8 cellular contexts compared by ENCODE assay signal in genomic region chr19:12162513-12162881, GRCh38. TPM values are rescaled to one million over a fixed set of nuclear protein-coding genes. Genes with fewer than 3 reads are reported as not detected.
DNase-seq lines count a peak whose midpoint lies in the region; ATAC-seq and TF ChIP-seq lines count a peak whose summit lies in the region.

No MANE protein-coding gene starts in this region.

- H3K4me3 Mint-ChIP-seq in Caco-2 (ENCODE audit: unreplicated experiment) (peak overlapping the region; percentile 79), neural progenitor cell (peak overlapping the region; percentile 93)

- DNase-seq in Caco-2 (no peak), coronary artery (ENCODE audit: low spot score) (no peak), neural progenitor cell (ENCODE audit: low spot score) (no peak), ACHN (no peak), NCI-H146 treated with DMSO at 0.1 percent for 48 hours (lab: John Stamatoyannopoulos, UW; ENCODE audit: unreplicated experiment) (no peak)

- H3K9me3 Mint-ChIP-seq in Caco-2 (ENCODE audit: unreplicated experiment) (no peaks in the 10 kb centered on the region), neural progenitor cell (peaks cover 32% of the 10 kb centered on the region)

- H3K27ac ChIP-seq in HUES64 (ENCODE audit: low read depth, low read length): no peak overlapping the region
- peak overlapping the region; percentile 94 to 98 for H3K27ac ChIP-seq in coronary artery
- no peak overlapping the region for H3K27ac ChIP-seq in neural progenitor cell

- in situ Hi-C loops in ACHN (cut with HindIII; ENCODE audit: low pct_ligation_motif_present, low pct_unique_long_range_greater_than_20kb, low sequenced_read_pairs): no loop called here

- H3K79me2 ChIP-seq in neural progenitor cell (ENCODE audit: low read depth): peaks cover 44% of the 10 kb centered on the region

- peaks cover 5% of the 10 kb centered on the region for H3F3A ChIP-seq in neural progenitor cell (ENCODE audit: low read depth)

- H3K36me3 Mint-ChIP-seq in Caco-2 (ENCODE audit: insufficient read depth, unreplicated experiment) (peaks cover 12% of the 10 kb centered on the region), neural progenitor cell (peaks cover 25% of the 10 kb centered on the region)

- H3K27me3 ChIP-seq in Caco-2 (replicated peaks; ENCODE audit: control insufficient read depth, insufficient read depth, low read length) (no peaks in the 10 kb centered on the region), HUES64 (ENCODE audit: insufficient read depth, low read length) (no peaks in the 10 kb centered on the region), neural progenitor cell (no peaks in the 10 kb centered on the region)

- H3K36me3 ChIP-seq in Caco-2 (ENCODE audit: control insufficient read depth, insufficient read depth, low read length) (no peaks in the 10 kb centered on the region), HUES64 (ENCODE audit: insufficient read depth, low read length) (peaks cover 7% of the 10 kb centered on the region; the same call in 1 of the 2 replicates), neural progenitor cell (no peaks in the 10 kb centered on the region)

- H3K27me3 Mint-ChIP-seq in Caco-2 (ENCODE audit: insufficient read depth, unreplicated experiment): no peaks in the 10 kb centered on the region
- peaks cover 3% of the 10 kb centered on the region for H3K27me3 Mint-ChIP-seq in neural progenitor cell (ENCODE audit: insufficient read depth, low read depth)

- intact Hi-C loops in Caco-2 (cut with micrococcal nuclease; ENCODE audit: unreplicated experiment): no loop called here

- POLR2A ChIA-PET in Caco-2 (lab: Charles Lee): interaction anchor here (0.6 to 1.1 kb wide), 4 partner anchors 22 to 333 kb away, joined by 3 to 4 read pairs (median 4); partner anchors contain the start of gene ZNF20

- H3K4me1 ChIP-seq in Caco-2 (no peaks in the 10 kb centered on the region), HUES64 (ENCODE audit: insufficient read depth, low read length) (no peaks in the 10 kb centered on the region), neural progenitor cell (peaks cover 5% of the 10 kb centered on the region)

- no peak for ATAC-seq in GM21723 (IDR thresholded peaks at IDR 0.05; ENCODE audit: unreplicated experiment)
- no peak for ATAC-seq in HG03095 (IDR thresholded peaks at IDR 0.05; ENCODE audit: unreplicated experiment)

- H3K9ac ChIP-seq in HUES64 (ENCODE audit: low read depth, low read length) (no peak overlapping the region), neural progenitor cell (no peak overlapping the region)

- no peaks in the 10 kb centered on the region for H3K9me3 ChIP-seq in Caco-2
- no peaks in the 10 kb centered on the region for H3K9me3 ChIP-seq in HUES64 (ENCODE audit: insufficient read depth, low read depth, low read length)
- no peaks in the 10 kb centered on the region for H3K9me3 ChIP-seq in neural progenitor cell (ENCODE audit: low read depth)

- H3K4me1 Mint-ChIP-seq in Caco-2 (ENCODE audit: low read depth, unreplicated experiment): no peaks in the 10 kb centered on the region
- H3K4me1 Mint-ChIP-seq in neural progenitor cell: peaks cover 11% of the 10 kb centered on the region

- peak overlapping the region; percentile 82 for H3K4me3 ChIP-seq in Caco-2 (ENCODE audit: low read depth, low read length)
- H3K4me3 ChIP-seq in HUES64 (ENCODE audit: low read length): peak overlapping the region; percentile 96
- H3K4me3 ChIP-seq in coronary artery: peak overlapping the region; percentile 88
- peak overlapping the region; percentile 85 for H3K4me3 ChIP-seq in neural progenitor cell

- H3K4me2 ChIP-seq in neural progenitor cell: peak overlapping the region; percentile 95

- WGBS in HUES64: 39% methylated on average over 7 of the region's 8 CpGs

- CTCF ChIA-PET in Caco-2 (lab: Charles Lee): interaction anchor here (0.8 to 0.9 kb wide), 2 partner anchors 203 to 365 kb away, joined by 3 read pairs; partner anchors contain the start of gene ZNF442

- BruUV-seq in Caco-2 (replicated peaks; lab: Mats Ljungman, UMichigan): no TSS peak

- peaks cover 8% of the 10 kb centered on the region for H4K20me1 ChIP-seq in neural progenitor cell (ENCODE audit: low read depth)

- peak overlapping the region; percentile 72 for H3K27ac Mint-ChIP-seq in Caco-2 (ENCODE audit: unreplicated experiment)
- H3K27ac Mint-ChIP-seq in neural progenitor cell: no peak overlapping the region

- TF ChIP-seq CTCF in Caco-2 (IDR thresholded peaks at IDR 0.05; ENCODE audit: insufficient read depth in 1 of 2, low read depth in 1 of 2, low read length in 1 of 2, severe bottlenecking in 1 of 2, unreplicated experiment in 1 of 2): no peak
- no peak for TF ChIP-seq CTCF in coronary artery (IDR thresholded peaks at IDR 0.05)
- no peak for TF ChIP-seq CTCF in neural progenitor cell (IDR thresholded peaks at IDR 0.05)

- H2AFZ ChIP-seq in neural progenitor cell (replicated peaks): peak overlapping the region; percentile 54

RNA-seq across cellular contexts. Expression of gene ZNF136, which starts 0.4 kb away (rescaled TPM):
- total RNA-seq in Caco-2 (2022) (3.6 and 5.6 TPM in 2 replicates), neural progenitor cell (ENCODE audit: low replicate concordance) (16.7 and 17.8 TPM in 2 replicates)
- 5.9 TPM for polyA plus RNA-seq in HUES64 (2013, experiment 1 of 2)
- polyA plus RNA-seq in HUES64 (2013, experiment 2 of 2): 7.2 TPM

RNA-seq across cellular contexts. Expression of gene ZNF625, which starts 6.0 kb away (rescaled TPM):
- total RNA-seq in Caco-2 (2022): not detected in 2 replicates
- polyA plus RNA-seq in HUES64 (2013, experiment 1 of 2): 9.8 TPM
- 8.9 TPM for polyA plus RNA-seq in HUES64 (2013, experiment 2 of 2)
- total RNA-seq in neural progenitor cell (ENCODE audit: low replicate concordance): 39.8 and 42.9 TPM in 2 replicates

RNA-seq across cellular contexts. Expression of gene ZNF20, which starts 22.3 kb away (rescaled TPM):
- total RNA-seq in Caco-2 (2022) (5.8 TPM in 2 replicates), neural progenitor cell (ENCODE audit: low replicate concordance) (27.9 and 29.4 TPM in 2 replicates)
- 4.4 TPM for polyA plus RNA-seq in HUES64 (2013, experiment 1 of 2)
- 5.6 TPM for polyA plus RNA-seq in HUES64 (2013, experiment 2 of 2)

Comparison
In these comparisons a context has a peak if more than half of its experiments do, and no peak if none do; other contexts are left out.
1. H3K27ac ChIP-seq: peak in coronary artery (2 of 2); none in HUES64 (single experiment) and neural progenitor cell (single experiment).
2. RNA of gene ZNF625, which starts 6.0 kb away (total RNA-seq): 39.8 to 42.9 TPM in neural progenitor cell; not detected in Caco-2; every median in the first group is over 10 times any median in the second.
3. Peak in every context shown above with its lines, with median percentiles within 50 percentile points of each other: H3K4me3 ChIP-seq.